1 cellular context compared by ENCODE assay signal in the genomic region with DNA sequence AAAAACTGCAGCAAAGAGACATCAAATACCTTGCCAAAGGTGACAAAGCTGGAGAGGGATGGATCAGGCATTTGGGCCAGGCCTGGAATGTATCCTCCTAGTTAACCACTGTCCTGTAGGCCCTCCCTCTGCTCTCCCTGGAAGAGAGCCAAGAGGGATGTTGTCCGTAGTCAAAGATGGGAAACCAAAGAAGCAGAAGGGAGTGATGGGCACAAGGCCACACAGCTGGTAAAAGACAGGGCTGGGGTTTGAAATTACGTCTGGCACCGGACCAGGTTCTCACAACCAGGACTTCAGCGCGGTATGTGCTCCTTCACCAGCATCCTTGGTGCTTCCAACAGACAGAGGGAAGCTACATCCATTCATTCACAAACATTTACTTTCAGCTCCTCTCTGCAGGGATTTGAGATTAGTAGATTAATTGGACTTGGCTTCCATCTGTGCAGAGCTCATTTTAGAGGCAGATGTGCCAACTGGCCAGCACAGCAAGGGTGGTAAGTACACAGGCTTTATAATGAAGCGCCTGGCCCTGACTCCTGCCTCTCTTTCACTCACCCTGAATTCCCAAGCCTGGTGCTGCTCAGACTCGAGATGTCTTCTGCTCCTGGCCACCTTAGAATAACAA.
A peak's percentile ranks its signal among the peaks of the same experiment; 100 is the strongest.
TF ChIP-seq lines count a peak whose summit lies in the region.

No MANE protein-coding gene starts in this region.

TF ChIP-seq in HEK293, 187 proteins besides CTCF, POLR2A, EP300 and RAD21:
- TF ChIP-seq ZNF558 (tag by site-specific recombination; IDR thresholded peaks at IDR 0.05) (no peak), ZNF146 (tag by site-specific recombination; IDR thresholded peaks at IDR 0.05) (no peak), BCL11B (tag by site-specific recombination; IDR thresholded peaks at IDR 0.05; ENCODE audit: low read depth) (no peak), ZNF341 (tag by site-specific recombination; IDR thresholded peaks at IDR 0.05; ENCODE audit: low read depth) (0 out of 2 replicates have a peak, but pooled peaks have one; percentile 26), ZBTB8A (tag by site-specific recombination; IDR thresholded peaks at IDR 0.05) (0 out of 2 replicates have a peak, but pooled peaks have one; percentile 18), ZIC2 (tag by site-specific recombination; IDR thresholded peaks at IDR 0.05) (peak; percentile 55), FEZF1 (tag by site-specific recombination; IDR thresholded peaks at IDR 0.05) (peak; percentile 24; the same call in 1 of the 2 replicates), SP2 (tag by site-specific recombination; IDR thresholded peaks at IDR 0.05) (no peak)
